ENCODE assay signal across 1 cellular context in the genomic region with DNA sequence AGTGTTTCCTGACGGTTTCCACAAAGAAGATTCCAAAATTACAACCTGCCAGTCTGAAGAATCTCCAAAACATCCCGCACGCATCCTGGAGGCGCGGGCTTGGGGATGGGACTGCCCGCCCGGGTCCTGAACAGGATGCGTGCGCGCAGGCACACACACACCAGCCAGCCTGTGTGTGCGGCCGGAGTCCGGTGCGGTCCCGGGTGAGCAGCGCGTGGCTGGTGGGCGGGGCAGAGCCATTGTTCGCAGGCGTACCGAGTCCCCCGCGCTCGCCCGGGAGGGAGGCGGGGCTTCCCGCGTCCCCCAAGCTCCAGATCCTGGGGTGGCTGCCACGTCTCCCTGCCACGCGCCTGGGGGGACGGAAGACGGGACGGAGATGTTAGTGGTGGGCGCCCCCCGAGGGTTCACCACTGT.
TF ChIP-seq lines count a peak whose summit lies in the region.

No MANE protein-coding gene starts in this region.

TF ChIP-seq in HepG2, 621 proteins besides CTCF, POLR2A, EP300 and RAD21 (continued from another document and continues in another):
- TF ChIP-seq, protein P1, sequence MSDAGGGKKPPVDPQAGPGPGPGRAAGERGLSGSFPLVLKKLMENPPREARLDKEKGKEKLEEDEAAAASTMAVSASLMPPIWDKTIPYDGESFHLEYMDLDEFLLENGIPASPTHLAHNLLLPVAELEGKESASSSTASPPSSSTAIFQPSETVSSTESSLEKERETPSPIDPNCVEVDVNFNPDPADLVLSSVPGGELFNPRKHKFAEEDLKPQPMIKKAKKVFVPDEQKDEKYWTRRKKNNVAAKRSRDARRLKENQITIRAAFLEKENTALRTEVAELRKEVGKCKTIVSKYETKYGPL (CRISPR knock-in tag; IDR thresholded peaks at IDR 0.05): no peak
- TF ChIP-seq SRSF1 (optimal IDR thresholded peaks at IDR 0.05; ENCODE audit: low read depth, low read length) (no peak), HCFC1 (IDR thresholded peaks at IDR 0.05; ENCODE audit: low read depth, low read length) (no peak), FOSL1 (CRISPR knock-in tag; IDR thresholded peaks at IDR 0.05; ENCODE audit: borderline replicate concordance) (no peak), ZNF451 (CRISPR knock-in tag; IDR thresholded peaks at IDR 0.05) (no peak), ZNF17 (CRISPR knock-in tag; IDR thresholded peaks at IDR 0.05) (no peak), SRSF4 (IDR thresholded peaks at IDR 0.05; ENCODE audit: low read depth, low read length, poor library complexity, severe bottlenecking) (no peak), RFXANK (CRISPR knock-in tag; IDR thresholded peaks at IDR 0.05) (no peak), NFIB (CRISPR knock-in tag; IDR thresholded peaks at IDR 0.05; ENCODE audit: borderline replicate concordance) (no peak), ZNF75D (CRISPR knock-in tag; IDR thresholded peaks at IDR 0.05; ENCODE audit: borderline replicate concordance) (no peak), NCOA5 (CRISPR knock-in tag; IDR thresholded peaks at IDR 0.05) (no peak), ZNF709 (CRISPR knock-in tag; IDR thresholded peaks at IDR 0.05) (no peak), ZBTB38 (CRISPR knock-in tag; IDR thresholded peaks at IDR 0.05) (0 out of 2 replicates have a peak, but pooled peaks have one; percentile 45), RBM39 (IDR thresholded peaks at IDR 0.05; ENCODE audit: low read depth, low read length, poor library complexity, severe bottlenecking) (no peak), NR0B2 (CRISPR knock-in tag; IDR thresholded peaks at IDR 0.05) (peak; percentile 69), ZNF607 (CRISPR knock-in tag; IDR thresholded peaks at IDR 0.05; ENCODE audit: borderline replicate concordance) (no peak), SOX5 (CRISPR knock-in tag; IDR thresholded peaks at IDR 0.05; ENCODE audit: borderline replicate concordance) (peak; percentile 99), SMAD3 (CRISPR knock-in tag; IDR thresholded peaks at IDR 0.05) (no peak), MYPOP (CRISPR knock-in tag; IDR thresholded peaks at IDR 0.05) (no peak; the same call in 1 of the 2 replicates), MIXL1 (CRISPR knock-in tag; IDR thresholded peaks at IDR 0.05) (no peak), ZNF570 (CRISPR knock-in tag; IDR thresholded peaks at IDR 0.05; ENCODE audit: borderline replicate concordance) (no peak), HOMEZ (CRISPR knock-in tag; IDR thresholded peaks at IDR 0.05; ENCODE audit: low read depth) (0 out of 2 replicates have a peak, but pooled peaks have one; percentile 20), SMARCE1 (IDR thresholded peaks at IDR 0.05; ENCODE audit: borderline replicate concordance) (no peak), ZNF274 (CRISPR knock-in tag; IDR thresholded peaks at IDR 0.05) (no peak), ZBTB3 (CRISPR knock-in tag; IDR thresholded peaks at IDR 0.05; ENCODE audit: borderline replicate concordance, low read depth) (no peak), NR2F2 (IDR thresholded peaks at IDR 0.05; ENCODE audit: borderline replicate concordance, low read depth) (no peak), MATR3 (CRISPR knock-in tag; IDR thresholded peaks at IDR 0.05) (no peak), FLYWCH1 (CRISPR knock-in tag; IDR thresholded peaks at IDR 0.05) (no peak), ZNF30 (CRISPR knock-in tag; IDR thresholded peaks at IDR 0.05) (0 out of 2 replicates have a peak, but pooled peaks have one; percentile 27), ZNF562 (CRISPR knock-in tag; IDR thresholded peaks at IDR 0.05; ENCODE audit: borderline replicate concordance) (no peak), SP140L (CRISPR knock-in tag; IDR thresholded peaks at IDR 0.05; ENCODE audit: borderline replicate concordance) (no peak), ZNF619 (CRISPR knock-in tag; IDR thresholded peaks at IDR 0.05) (peak; percentile 50; the same call in 1 of the 2 replicates), KMT2A (CRISPR knock-in tag; IDR thresholded peaks at IDR 0.05) (no peak), E2F1 (CRISPR knock-in tag; IDR thresholded peaks at IDR 0.05) (peak; percentile 51), SUZ12 (IDR thresholded peaks at IDR 0.05; ENCODE audit: low read depth, low read length) (no peak), NKX3-1 (CRISPR knock-in tag; IDR thresholded peaks at IDR 0.05) (no peak), STAG1 (CRISPR knock-in tag; IDR thresholded peaks at IDR 0.05) (no peak; the same call in 1 of the 2 replicates)
- TF ChIP-seq, protein P2, sequence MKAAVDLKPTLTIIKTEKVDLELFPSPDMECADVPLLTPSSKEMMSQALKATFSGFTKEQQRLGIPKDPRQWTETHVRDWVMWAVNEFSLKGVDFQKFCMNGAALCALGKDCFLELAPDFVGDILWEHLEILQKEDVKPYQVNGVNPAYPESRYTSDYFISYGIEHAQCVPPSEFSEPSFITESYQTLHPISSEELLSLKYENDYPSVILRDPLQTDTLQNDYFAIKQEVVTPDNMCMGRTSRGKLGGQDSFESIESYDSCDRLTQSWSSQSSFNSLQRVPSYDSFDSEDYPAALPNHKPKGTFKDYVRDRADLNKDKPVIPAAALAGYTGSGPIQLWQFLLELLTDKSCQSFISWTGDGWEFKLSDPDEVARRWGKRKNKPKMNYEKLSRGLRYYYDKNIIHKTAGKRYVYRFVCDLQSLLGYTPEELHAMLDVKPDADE (CRISPR knock-in tag; IDR thresholded peaks at IDR 0.05): no peak
- TF ChIP-seq, protein P3, sequence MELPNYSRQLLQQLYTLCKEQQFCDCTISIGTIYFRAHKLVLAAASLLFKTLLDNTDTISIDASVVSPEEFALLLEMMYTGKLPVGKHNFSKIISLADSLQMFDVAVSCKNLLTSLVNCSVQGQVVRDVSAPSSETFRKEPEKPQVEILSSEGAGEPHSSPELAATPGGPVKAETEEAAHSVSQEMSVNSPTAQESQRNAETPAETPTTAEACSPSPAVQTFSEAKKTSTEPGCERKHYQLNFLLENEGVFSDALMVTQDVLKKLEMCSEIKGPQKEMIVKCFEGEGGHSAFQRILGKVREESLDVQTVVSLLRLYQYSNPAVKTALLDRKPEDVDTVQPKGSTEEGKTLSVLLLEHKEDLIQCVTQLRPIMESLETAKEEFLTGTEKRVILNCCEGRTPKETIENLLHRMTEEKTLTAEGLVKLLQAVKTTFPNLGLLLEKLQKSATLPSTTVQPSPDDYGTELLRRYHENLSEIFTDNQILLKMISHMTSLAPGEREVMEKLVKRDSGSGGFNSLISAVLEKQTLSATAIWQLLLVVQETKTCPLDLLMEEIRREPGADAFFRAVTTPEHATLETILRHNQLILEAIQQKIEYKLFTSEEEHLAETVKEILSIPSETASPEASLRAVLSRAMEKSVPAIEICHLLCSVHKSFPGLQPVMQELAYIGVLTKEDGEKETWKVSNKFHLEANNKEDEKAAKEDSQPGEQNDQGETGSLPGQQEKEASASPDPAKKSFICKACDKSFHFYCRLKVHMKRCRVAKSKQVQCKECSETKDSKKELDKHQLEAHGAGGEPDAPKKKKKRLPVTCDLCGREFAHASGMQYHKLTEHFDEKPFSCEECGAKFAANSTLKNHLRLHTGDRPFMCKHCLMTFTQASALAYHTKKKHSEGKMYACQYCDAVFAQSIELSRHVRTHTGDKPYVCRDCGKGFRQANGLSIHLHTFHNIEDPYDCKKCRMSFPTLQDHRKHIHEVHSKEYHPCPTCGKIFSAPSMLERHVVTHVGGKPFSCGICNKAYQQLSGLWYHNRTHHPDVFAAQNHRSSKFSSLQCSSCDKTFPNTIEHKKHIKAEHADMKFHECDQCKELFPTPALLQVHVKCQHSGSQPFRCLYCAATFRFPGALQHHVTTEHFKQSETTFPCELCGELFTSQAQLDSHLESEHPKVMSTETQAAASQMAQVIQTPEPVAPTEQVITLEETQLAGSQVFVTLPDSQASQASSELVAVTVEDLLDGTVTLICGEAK (IDR thresholded peaks at IDR 0.05): no peak
- TF ChIP-seq, protein P3 (CRISPR knock-in tag; IDR thresholded peaks at IDR 0.05): peak; percentile 86
- TF ChIP-seq, protein P4, sequence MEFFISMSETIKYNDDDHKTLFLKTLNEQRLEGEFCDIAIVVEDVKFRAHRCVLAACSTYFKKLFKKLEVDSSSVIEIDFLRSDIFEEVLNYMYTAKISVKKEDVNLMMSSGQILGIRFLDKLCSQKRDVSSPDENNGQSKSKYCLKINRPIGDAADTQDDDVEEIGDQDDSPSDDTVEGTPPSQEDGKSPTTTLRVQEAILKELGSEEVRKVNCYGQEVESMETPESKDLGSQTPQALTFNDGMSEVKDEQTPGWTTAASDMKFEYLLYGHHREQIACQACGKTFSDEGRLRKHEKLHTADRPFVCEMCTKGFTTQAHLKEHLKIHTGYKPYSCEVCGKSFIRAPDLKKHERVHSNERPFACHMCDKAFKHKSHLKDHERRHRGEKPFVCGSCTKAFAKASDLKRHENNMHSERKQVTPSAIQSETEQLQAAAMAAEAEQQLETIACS (CRISPR knock-in tag; IDR thresholded peaks at IDR 0.05): peak; percentile 32; the same call in 1 of the 2 replicates
- TF ChIP-seq, protein P5, sequence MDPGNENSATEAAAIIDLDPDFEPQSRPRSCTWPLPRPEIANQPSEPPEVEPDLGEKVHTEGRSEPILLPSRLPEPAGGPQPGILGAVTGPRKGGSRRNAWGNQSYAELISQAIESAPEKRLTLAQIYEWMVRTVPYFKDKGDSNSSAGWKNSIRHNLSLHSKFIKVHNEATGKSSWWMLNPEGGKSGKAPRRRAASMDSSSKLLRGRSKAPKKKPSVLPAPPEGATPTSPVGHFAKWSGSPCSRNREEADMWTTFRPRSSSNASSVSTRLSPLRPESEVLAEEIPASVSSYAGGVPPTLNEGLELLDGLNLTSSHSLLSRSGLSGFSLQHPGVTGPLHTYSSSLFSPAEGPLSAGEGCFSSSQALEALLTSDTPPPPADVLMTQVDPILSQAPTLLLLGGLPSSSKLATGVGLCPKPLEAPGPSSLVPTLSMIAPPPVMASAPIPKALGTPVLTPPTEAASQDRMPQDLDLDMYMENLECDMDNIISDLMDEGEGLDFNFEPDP (CRISPR knock-in tag; conservative IDR thresholded peaks at IDR 0.05): no peak
- TF ChIP-seq, protein P6, sequence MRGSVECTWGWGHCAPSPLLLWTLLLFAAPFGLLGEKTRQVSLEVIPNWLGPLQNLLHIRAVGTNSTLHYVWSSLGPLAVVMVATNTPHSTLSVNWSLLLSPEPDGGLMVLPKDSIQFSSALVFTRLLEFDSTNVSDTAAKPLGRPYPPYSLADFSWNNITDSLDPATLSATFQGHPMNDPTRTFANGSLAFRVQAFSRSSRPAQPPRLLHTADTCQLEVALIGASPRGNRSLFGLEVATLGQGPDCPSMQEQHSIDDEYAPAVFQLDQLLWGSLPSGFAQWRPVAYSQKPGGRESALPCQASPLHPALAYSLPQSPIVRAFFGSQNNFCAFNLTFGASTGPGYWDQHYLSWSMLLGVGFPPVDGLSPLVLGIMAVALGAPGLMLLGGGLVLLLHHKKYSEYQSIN (CRISPR knock-in tag; IDR thresholded peaks at IDR 0.05; ENCODE audit: borderline replicate concordance): no peak
